ENCODE assay signal across 1 cellular context in genomic region chr4:139453041-139453370, GRCh38.
A peak's percentile ranks its signal among the peaks of the same experiment; 100 is the strongest.
TF ChIP-seq lines count a peak whose summit lies in the region.

No MANE protein-coding gene starts in this region.

TF ChIP-seq in GM12878, 131 proteins besides CTCF, POLR2A, EP300 and RAD21 (continues in another document):
- peak; percentile 82 for TF ChIP-seq CUX1 (IDR thresholded peaks at IDR 0.05; ENCODE audit: insufficient replicate concordance, low read depth, low read length)
- peak; percentile 20; the same call in 1 of the 2 replicates for TF ChIP-seq USF2 (IDR thresholded peaks at IDR 0.05; ENCODE audit: borderline replicate concordance, low read depth, low read length)
- TF ChIP-seq TCF12 (IDR thresholded peaks at IDR 0.05; ENCODE audit: low read depth, low read length) = peak; percentile 63; the same call in 1 of the 2 replicates
- peak; percentile 76 for TF ChIP-seq RELB (IDR thresholded peaks at IDR 0.05; ENCODE audit: low read depth)
- peak; percentile 82; the same call in 1 of the 2 replicates for TF ChIP-seq ATF7 (IDR thresholded peaks at IDR 0.05; ENCODE audit: low read depth)
- peak in 1 of 2 experiments; percentile 47; a peak in 1 of 4 replicates for TF ChIP-seq BHLHE40 (IDR thresholded peaks at IDR 0.05; ENCODE audit: borderline replicate concordance in 1 of 2, low read depth in 2 of 2, low read length in 1 of 2)
- TF ChIP-seq ZNF217 (IDR thresholded peaks at IDR 0.05) = 0 out of 2 replicates have a peak, but pooled peaks have one; percentile 34
- TF ChIP-seq HDAC2 (IDR thresholded peaks at IDR 0.05) = no peak
- no peak for TF ChIP-seq BCL11A (IDR thresholded peaks at IDR 0.05; ENCODE audit: low read depth, low read length)
- TF ChIP-seq HSF1 (IDR thresholded peaks at IDR 0.05; ENCODE audit: low read depth, low read length) = no peak
- TF ChIP-seq PKNOX1 (IDR thresholded peaks at IDR 0.05) = peak; percentile 21; the same call in 1 of the 2 replicates
- 0 out of 2 replicates have a peak, but pooled peaks have one; percentile 28 for TF ChIP-seq TCF3 (IDR thresholded peaks at IDR 0.05; ENCODE audit: borderline replicate concordance, insufficient read depth, low read depth, low read length)
- no peak for TF ChIP-seq BRCA1 (IDR thresholded peaks at IDR 0.05; ENCODE audit: low read depth, low read length)
- no peak for TF ChIP-seq E4F1 (IDR thresholded peaks at IDR 0.05; ENCODE audit: borderline replicate concordance, partially characterized antibody)
- 0 out of 2 replicates have a peak, but pooled peaks have one; percentile 18 for TF ChIP-seq CREM (IDR thresholded peaks at IDR 0.05; ENCODE audit: low read depth)
- TF ChIP-seq CBX5 (IDR thresholded peaks at IDR 0.05; ENCODE audit: low read depth) = peak; percentile 81; the same call in 1 of the 2 replicates
- no peak for TF ChIP-seq NR2C1 (IDR thresholded peaks at IDR 0.05)
- TF ChIP-seq ESRRA (IDR thresholded peaks at IDR 0.05; ENCODE audit: low read length) = no peak
- TF ChIP-seq CEBPB (IDR thresholded peaks at IDR 0.05; ENCODE audit: borderline replicate concordance in 1 of 2, low read depth in 2 of 2, low read length in 2 of 2) = no peak
- 0 out of 2 replicates have a peak, but pooled peaks have one; percentile 33 for TF ChIP-seq CREB1 (IDR thresholded peaks at IDR 0.05; ENCODE audit: low read depth)
- TF ChIP-seq RUNX3 (IDR thresholded peaks at IDR 0.05; ENCODE audit: low read length) = peak; percentile 49
- TF ChIP-seq SRF (IDR thresholded peaks at IDR 0.05; ENCODE audit: low read depth in 2 of 2, low read length in 2 of 2) = peak in 1 of 2 experiments; percentile 85; a peak in 2 of 4 replicates
- no peak for TF ChIP-seq SMAD1 (IDR thresholded peaks at IDR 0.05; ENCODE audit: low read depth, partially characterized antibody)
- no peak for TF ChIP-seq CBFB (IDR thresholded peaks at IDR 0.05; ENCODE audit: low read depth)
- TF ChIP-seq HDAC6 (IDR thresholded peaks at IDR 0.05; ENCODE audit: unreplicated experiment) = no peak
- TF ChIP-seq ZBTB4 (CRISPR knock-in tag; IDR thresholded peaks at IDR 0.05) = no peak
- TF ChIP-seq MLLT1 (IDR thresholded peaks at IDR 0.05) = peak; percentile 100
- TF ChIP-seq TBL1XR1 (IDR thresholded peaks at IDR 0.05; ENCODE audit: low read depth, low read length) = peak; percentile 39; the same call in 1 of the 2 replicates
- peak; percentile 84 for TF ChIP-seq RAD51 (IDR thresholded peaks at IDR 0.05)
- no peak for TF ChIP-seq PRDM15 (CRISPR knock-in tag; IDR thresholded peaks at IDR 0.05)
- no peak for TF ChIP-seq ZNF274 (IDR thresholded peaks at IDR 0.05; ENCODE audit: insufficient read depth, insufficient read length)
